ENCODE assay signal across 11 cellular contexts in the genomic region with DNA sequence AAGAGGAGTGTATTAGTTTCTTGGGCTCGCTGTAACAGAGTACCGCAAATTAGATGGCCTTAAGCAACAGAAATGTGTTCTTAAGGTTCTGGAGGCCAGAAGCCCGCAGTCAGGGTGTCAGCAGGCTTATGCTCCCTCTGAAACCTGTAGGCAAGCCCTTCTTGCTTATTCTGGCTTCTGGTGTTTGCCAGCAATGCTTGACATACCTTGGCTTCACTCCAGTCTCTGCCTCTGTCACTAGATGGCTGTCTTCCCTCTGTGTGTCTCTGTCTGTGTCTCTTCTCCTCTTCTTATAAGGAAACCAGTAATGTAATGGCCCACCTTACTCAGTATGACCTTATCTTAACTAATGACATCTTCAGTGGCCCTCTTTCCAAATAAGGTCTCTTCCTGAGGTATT.
DNase-seq lines count a peak whose midpoint lies in the region; ATAC-seq and TF ChIP-seq lines count a peak whose summit lies in the region.
"Had no signal": no experiment of that assay in that cellular context is flagged by ENCODE, and none has a peak within 500 bp of the region (broad histone marks: within the 10 kb centered on the region; RNA-seq: fewer than 3 reads in every experiment).

No MANE protein-coding gene starts in this region.

- no peak overlapping the region for H3K27ac ChIP-seq in lower lobe of right lung

- intact Hi-C loops in lower lobe of right lung (cut with DNase I): no loop called here

- in situ Hi-C loops in Caki2 (cut with HindIII; ENCODE audit: low pct_unique_long_range_greater_than_20kb, low sequenced_read_pairs): no loop called here

- no peaks in the 10 kb centered on the region for H3K36me3 ChIP-seq in lower lobe of right lung

- no peak for TF ChIP-seq CTCF in lower lobe of right lung (IDR thresholded peaks at IDR 0.05)

- H3K9me3 ChIP-seq in lower lobe of right lung: no peaks in the 10 kb centered on the region

- no peaks in the 10 kb centered on the region for H3K9me3 Mint-ChIP-seq in activated CD8-positive, alpha-beta T cell treated with anti-CD3 and anti-CD28 coated beads, Interleukin-2, amount 10 ng/mL, durations not matched to agents 7 days and 5 days (ENCODE audit: insufficient read depth)
- H3K9me3 Mint-ChIP-seq: immature natural killer cell; T-helper 2 cell treated with Interferon-gamma antibody and Interleukin-4, amounts not matched to agents 5 μg/mL and 100 μg/mL, for 36 hours had no signal

- no peak overlapping the region for H3K4me3 Mint-ChIP-seq in activated CD8-positive, alpha-beta T cell treated with anti-CD3 and anti-CD28 coated beads, Interleukin-2, amount 10 ng/mL, durations not matched to agents 7 days and 5 days
- H3K4me3 Mint-ChIP-seq: immature natural killer cell; T-helper 2 cell treated with Interferon-gamma antibody and Interleukin-4, amounts not matched to agents 5 μg/mL and 100 μg/mL, for 36 hours had no signal

- peak; percentile 31 for DNase-seq in Caki2 (ENCODE audit: low read depth)
- peak; percentile 20 for DNase-seq in NAMALWA (ENCODE audit: low spot score)
- peak; percentile 41 for DNase-seq in cerebellum (ENCODE audit: low spot score)
- no peak for DNase-seq in lower lobe of right lung
- DNase-seq in activated CD8-positive, alpha-beta T cell treated with anti-CD3 and anti-CD28 coated beads, Interleukin-2, amount 10 ng/mL, durations not matched to agents 7 days and 5 days: no peak
- no peak for DNase-seq in NOMO-1 treated with DMSO at 0.1 percent for 48 hours (lab: John Stamatoyannopoulos, UW; ENCODE audit: unreplicated experiment)
- DNase-seq in ecto neural progenitor cell (ENCODE audit: low spot score): no peak
- DNase-seq: immature natural killer cell; stimulated activated CD4-positive, alpha-beta T cell treated with anti-CD3 and anti-CD28 coated beads, Interleukin-2, amount 100 ng/mL, for 24 hours had no signal

- peaks cover 3% of the 10 kb centered on the region for H3K36me3 Mint-ChIP-seq in activated CD8-positive, alpha-beta T cell treated with anti-CD3 and anti-CD28 coated beads, Interleukin-2, amount 10 ng/mL, durations not matched to agents 7 days and 5 days (ENCODE audit: low read depth)

- no peaks in the 10 kb centered on the region for H3K4me1 ChIP-seq in lower lobe of right lung

- no peak overlapping the region for H3K27ac Mint-ChIP-seq in activated CD8-positive, alpha-beta T cell treated with anti-CD3 and anti-CD28 coated beads, Interleukin-2, amount 10 ng/mL, durations not matched to agents 7 days and 5 days
- H3K27ac Mint-ChIP-seq: immature natural killer cell; T-helper 2 cell treated with Interferon-gamma antibody and Interleukin-4, amounts not matched to agents 5 μg/mL and 100 μg/mL, for 36 hours had no signal

- H3K27me3 ChIP-seq in lower lobe of right lung (ENCODE audit: low read depth): no peaks in the 10 kb centered on the region

- H3K27me3 Mint-ChIP-seq in activated CD8-positive, alpha-beta T cell treated with anti-CD3 and anti-CD28 coated beads, Interleukin-2, amount 10 ng/mL, durations not matched to agents 7 days and 5 days (ENCODE audit: low read depth): no peaks in the 10 kb centered on the region

- CTCF ChIA-PET in activated CD8-positive, alpha-beta T cell treated with anti-CD3 and anti-CD28 coated beads, Interleukin-2, amount 10 ng/mL, durations not matched to agents 7 days and 5 days (lab: Charles Lee): no interaction called here

- ATAC-seq in lower lobe of right lung (peak; percentile 42 to 80), HG02763 (IDR thresholded peaks at IDR 0.05; ENCODE audit: unreplicated experiment) (no peak)
- ATAC-seq in activated CD8-positive, alpha-beta T cell treated with anti-CD3 and anti-CD28 coated beads, Interleukin-2, amount 10 ng/mL, durations not matched to agents 7 days and 5 days: no peak

- POLR2A ChIA-PET in activated CD8-positive, alpha-beta T cell treated with anti-CD3 and anti-CD28 coated beads, Interleukin-2, amount 10 ng/mL, durations not matched to agents 7 days and 5 days (lab: Charles Lee): no interaction called here

- no peaks in the 10 kb centered on the region for H3K4me1 Mint-ChIP-seq in activated CD8-positive, alpha-beta T cell treated with anti-CD3 and anti-CD28 coated beads, Interleukin-2, amount 10 ng/mL, durations not matched to agents 7 days and 5 days (ENCODE audit: low read depth)

- H3K4me3 ChIP-seq in lower lobe of right lung: no peak overlapping the region

Comparison
In these comparisons a context has a peak if more than half of its experiments do, and no peak if none do; other contexts are left out.
1. DNase-seq: peak in Caki2 (single experiment), NAMALWA (single experiment) and cerebellum (single experiment); none in lower lobe of right lung (single experiment), activated CD8-positive, alpha-beta T cell treated with anti-CD3 and anti-CD28 coated beads, Interleukin-2, amount 10 ng/mL, durations not matched to agents 7 days and 5 days (single experiment), NOMO-1 treated with DMSO at 0.1 percent for 48 hours (single experiment) and ecto neural progenitor cell (single experiment).
2. ATAC-seq: peak in lower lobe of right lung (2 of 2); none in activated CD8-positive, alpha-beta T cell treated with anti-CD3 and anti-CD28 coated beads, Interleukin-2, amount 10 ng/mL, durations not matched to agents 7 days and 5 days (single experiment) and HG02763 (single experiment).